ENCODE assay signal across 23 cellular contexts in the genomic region with DNA sequence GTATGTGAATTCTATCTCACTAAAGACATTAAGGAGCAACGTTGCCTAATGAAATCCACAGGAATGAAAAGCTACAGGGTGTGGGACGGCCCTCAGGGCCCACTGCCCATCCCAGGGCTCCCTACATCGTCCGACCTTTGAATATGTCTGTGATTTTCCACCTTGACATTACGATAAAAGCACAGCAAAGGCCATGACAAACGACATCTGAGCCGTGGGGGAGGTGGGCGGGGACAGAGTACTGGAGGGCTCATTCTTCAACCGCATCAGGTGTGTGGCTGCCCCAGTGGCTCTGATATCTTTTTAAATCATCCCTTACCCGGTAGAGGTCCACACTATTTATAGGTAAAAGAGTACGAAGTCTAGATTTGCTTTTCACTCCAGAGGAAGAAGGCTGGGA.
"Had no signal": no experiment of that assay in that cellular context is flagged by ENCODE, and none has a peak within 500 bp of the region (broad histone marks: within the 10 kb centered on the region; RNA-seq: fewer than 3 reads in every experiment).

No MANE protein-coding gene starts in this region.

- H3K9me3 ChIP-seq: left lung, lower lobe of right lung had no signal

- H3K9me3 Mint-ChIP-seq: activated naive CD8-positive, alpha-beta T cell treated with anti-CD3 and anti-CD28 coated beads, Interleukin-2, amount 10 ng/mL, durations not matched to agents 7 days and 5 days had no signal

- H3K4me3 Mint-ChIP-seq: activated CD4-positive, alpha-beta T cell treated with anti-CD3 and anti-CD28 coated beads for 36 hours; activated naive CD8-positive, alpha-beta T cell treated with anti-CD3 and anti-CD28 coated beads, Interleukin-2, amount 10 ng/mL, durations not matched to agents 7 days and 5 days; neural crest cell; stimulated activated memory B cell treated with anti-CD40 and anti-IgM and Interleukin-4, amounts not matched to agents 10 μg/mL and 1 μg/mL and 100 μg/mL, for 72 hours had no signal

- H3K4me1 Mint-ChIP-seq: activated naive CD8-positive, alpha-beta T cell treated with anti-CD3 and anti-CD28 coated beads, Interleukin-2, amount 10 ng/mL, durations not matched to agents 7 days and 5 days; neural crest cell had no signal

- H3K27ac ChIP-seq: brain microvascular endothelial cell, heart left ventricle, left lung, lower lobe of right lung, tibial nerve had no signal

- ATAC-seq: activated CD4-positive, alpha-beta T cell treated with anti-CD3 and anti-CD28 coated beads for 36 hours; esophagus mucosa; heart left ventricle; left lung; lower lobe of right lung; naive thymus-derived CD8-positive, alpha-beta T cell; right cardiac atrium; stimulated activated memory B cell treated with anti-CD40 and anti-IgM and Interleukin-4, amounts not matched to agents 10 μg/mL and 1 μg/mL and 100 μg/mL, for 72 hours had no signal

- DNase-seq: activated CD4-positive, alpha-beta T cell treated with anti-CD3 and anti-CD28 coated beads for 36 hours; activated CD4-positive, CD25-positive, alpha-beta regulatory T cell; activated CD8-positive, alpha-beta memory T cell treated with anti-CD3 and anti-CD28 coated beads for 24 hours; activated naive CD4-positive, alpha-beta T cell treated with Interleukin-2 at 50 U/mL for 16 hours; activated naive CD8-positive, alpha-beta T cell treated with anti-CD3 and anti-CD28 coated beads, Interleukin-2, amount 10 ng/mL, durations not matched to agents 7 days and 5 days; activated T-cell treated with anti-CD3 and anti-CD28 coated beads, Interleukin-2, amount 50 U/mL, for 48 hours; amniotic stem cell; brain microvascular endothelial cell; foreskin fibroblast; kidney glomerular epithelial cell; lower lobe of right lung; mesenchymal stem cell; naive thymus-derived CD8-positive, alpha-beta T cell; nucleus accumbens; right cardiac atrium; stimulated activated CD4-positive, alpha-beta T cell treated with anti-CD3 and anti-CD28 coated beads, Interleukin-4, amount 100 ng/mL, for 24 hours; T-helper 1 cell had no signal

- H3K27ac Mint-ChIP-seq: activated CD4-positive, alpha-beta T cell treated with anti-CD3 and anti-CD28 coated beads for 36 hours; activated naive CD8-positive, alpha-beta T cell treated with anti-CD3 and anti-CD28 coated beads, Interleukin-2, amount 10 ng/mL, durations not matched to agents 7 days and 5 days; stimulated activated memory B cell treated with anti-CD40 and anti-IgM and Interleukin-4, amounts not matched to agents 10 μg/mL and 1 μg/mL and 100 μg/mL, for 72 hours had no signal

- H3K36me3 Mint-ChIP-seq: activated naive CD8-positive, alpha-beta T cell treated with anti-CD3 and anti-CD28 coated beads, Interleukin-2, amount 10 ng/mL, durations not matched to agents 7 days and 5 days had no signal

- H3K27me3 ChIP-seq: brain microvascular endothelial cell, heart left ventricle, left lung, tibial nerve had no signal

- H3K36me3 ChIP-seq: brain microvascular endothelial cell had no signal

- H3K27me3 Mint-ChIP-seq: activated CD4-positive, alpha-beta T cell treated with anti-CD3 and anti-CD28 coated beads for 36 hours; activated naive CD8-positive, alpha-beta T cell treated with anti-CD3 and anti-CD28 coated beads, Interleukin-2, amount 10 ng/mL, durations not matched to agents 7 days and 5 days; naive thymus-derived CD8-positive, alpha-beta T cell; stimulated activated memory B cell treated with anti-CD40 and anti-IgM and Interleukin-4, amounts not matched to agents 10 μg/mL and 1 μg/mL and 100 μg/mL, for 72 hours had no signal

- H3K4me1 ChIP-seq: heart left ventricle, left lung, lower lobe of right lung, tibial nerve had no signal

- H3K4me3 ChIP-seq: heart left ventricle, left lung, lower lobe of right lung, tibial nerve had no signal
